Comparison of ENCODE assay signal across 2 cellular contexts in the genomic region with DNA sequence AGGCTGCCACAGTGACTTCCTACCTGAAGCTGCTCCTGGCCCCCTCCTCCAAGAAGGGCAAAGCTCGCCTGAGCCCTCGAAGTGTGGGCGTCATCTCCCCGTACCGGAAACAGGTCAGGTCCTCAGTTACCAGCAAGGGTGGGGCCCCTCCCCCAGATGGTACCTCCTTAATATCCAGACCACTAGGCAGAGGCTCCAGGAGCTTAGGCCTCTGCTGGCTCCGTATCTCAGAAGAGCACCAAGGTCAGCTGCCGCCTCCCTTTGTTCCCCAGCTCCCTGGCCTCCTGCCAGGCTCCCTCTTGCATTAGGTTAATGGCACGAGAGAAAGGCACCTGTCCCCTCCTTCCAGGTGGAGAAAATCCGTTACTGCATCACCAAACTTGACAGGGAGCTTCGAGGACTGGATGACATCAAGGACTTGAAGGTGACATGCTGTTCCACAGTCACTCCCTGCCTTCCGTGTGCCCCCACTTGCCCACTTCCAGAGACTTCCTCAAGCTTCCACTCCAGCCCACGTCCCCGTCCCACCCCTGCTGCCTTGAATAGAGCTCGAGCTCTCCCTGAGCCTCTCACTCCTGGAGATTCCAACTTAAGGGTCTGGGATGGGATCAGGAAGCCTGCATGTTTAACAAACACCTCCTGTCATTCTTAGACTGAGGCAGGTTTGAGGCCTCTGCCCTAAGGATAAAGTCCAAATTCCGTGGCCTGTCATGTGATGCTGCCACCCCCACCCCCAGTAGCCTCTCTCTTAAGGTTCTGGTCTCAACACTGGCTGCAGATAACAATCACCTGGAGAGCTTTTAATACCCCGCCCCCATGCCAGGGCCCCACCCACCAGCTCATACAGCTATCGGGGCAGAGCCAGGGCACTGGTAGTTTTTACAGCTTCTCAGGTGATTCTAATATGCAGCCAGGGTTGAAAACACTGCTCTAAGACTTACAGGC.
TF ChIP-seq lines count a peak whose summit lies in the region.

No MANE protein-coding gene starts in this region.

TF ChIP-seq in A549, 52 proteins besides CTCF, POLR2A, EP300 and RAD21 (continued from another document):
- TF ChIP-seq HOXB13 (CRISPR knock-in tag; IDR thresholded peaks at IDR 0.05; ENCODE audit: low read depth): no peak
TF ChIP-seq in A549: peak in this region for 1.

TF ChIP-seq in HEK293T, 16 proteins besides CTCF, POLR2A, EP300 and RAD21 (continued from another document):
- TF ChIP-seq PKNOX1 (IDR thresholded peaks at IDR 0.05): no peak
- no peak for TF ChIP-seq NFRKB (IDR thresholded peaks at IDR 0.05)
- no peak for TF ChIP-seq SUZ12 (IDR thresholded peaks at IDR 0.05)
- TF ChIP-seq HDGF (IDR thresholded peaks at IDR 0.05; ENCODE audit: borderline replicate concordance): no peak
- TF ChIP-seq L3MBTL2 (conservative IDR thresholded peaks at IDR 0.05): no peak
